ENCODE assay signal across 28 cellular contexts in the genomic region with DNA sequence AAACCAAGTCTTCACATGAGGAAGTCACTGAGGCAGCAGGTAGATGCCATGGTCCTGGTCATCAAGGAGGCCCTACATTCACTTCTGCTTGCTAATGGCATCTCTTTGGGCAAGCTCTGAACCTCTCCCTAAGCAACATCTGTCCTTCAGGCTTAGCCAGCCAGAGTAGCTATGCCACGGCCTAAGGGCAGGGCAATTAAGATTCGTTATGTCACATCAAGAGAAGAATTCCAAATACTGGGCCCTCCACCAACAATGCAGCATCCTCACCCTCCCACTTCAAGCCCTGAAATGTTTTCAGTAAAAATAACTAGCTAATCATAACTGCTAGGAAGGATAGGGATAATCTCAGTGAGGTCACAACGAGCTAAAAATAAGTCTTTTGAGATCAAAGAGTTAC.
"Had no signal": no experiment of that assay in that cellular context is flagged by ENCODE, and none has a peak within 500 bp of the region (broad histone marks: within the 10 kb centered on the region; RNA-seq: fewer than 3 reads in every experiment).

No MANE protein-coding gene starts in this region.

- H3K4me1 Mint-ChIP-seq: activated B cell treated with CpG ODN at 0.5 μM for 24 hours; activated CD4-positive, alpha-beta T cell treated with anti-CD3 and anti-CD28 coated beads, Interleukin-2, amount 10 ng/mL, durations not matched to agents 24 days and 14 days; activated CD8-positive, alpha-beta memory T cell treated with anti-CD3 and anti-CD28 coated beads, Interleukin-2, amount 10 ng/mL, durations not matched to agents 7 days and 5 days; activated naive CD8-positive, alpha-beta T cell treated with anti-CD3 and anti-CD28 coated beads, Interleukin-2, amount 50 U/mL, for 24 hours; brain; T-helper 17 cell had no signal

- H3K4me1 ChIP-seq: ascending aorta had no signal

- H3K9me3 ChIP-seq: ascending aorta had no signal

- H3K4me3 ChIP-seq: ascending aorta had no signal

- H3K9me3 Mint-ChIP-seq: activated B cell treated with CpG ODN at 0.5 μM for 24 hours; activated naive CD4-positive, alpha-beta T cell treated with anti-CD3 and anti-CD28 coated beads, Interleukin-2, amount 50 U/mL, for 72 hours; activated naive CD8-positive, alpha-beta T cell treated with anti-CD3 and anti-CD28 coated beads, Interleukin-2, amount 50 U/mL, for 24 hours; activated T-cell treated with anti-CD3 and anti-CD28 coated beads, Interleukin-2, amount 50 U/mL, for 24 hours; activated T-helper 1 cell treated with anti-CD3 and anti-CD28 coated beads, Interleukin-12 subunit alpha, Interleukin-12 subunit beta, Interleukin-2, Interleukin-4 antibody, amounts not matched to agents 30 ng/mL and 10 ng/mL and 1 ng/mL, durations not matched to agents 14 hours and 24 hours and 36 hours had no signal

- H3K27me3 Mint-ChIP-seq: activated B cell treated with CpG ODN at 0.5 μM for 24 hours; activated CD4-positive, alpha-beta T cell treated with anti-CD3 and anti-CD28 coated beads, Interleukin-2, amount 10 ng/mL, durations not matched to agents 24 days and 14 days; activated CD8-positive, alpha-beta memory T cell treated with anti-CD3 and anti-CD28 coated beads, Interleukin-2, amount 10 ng/mL, durations not matched to agents 7 days and 5 days; activated naive CD8-positive, alpha-beta T cell treated with anti-CD3 and anti-CD28 coated beads, Interleukin-2, amount 50 U/mL, for 24 hours; brain; T-helper 17 cell had no signal

- H3K27me3 ChIP-seq: ascending aorta had no signal

- ATAC-seq: activated CD8-positive, alpha-beta memory T cell treated with anti-CD3 and anti-CD28 coated beads, Interleukin-2, amount 10 ng/mL, durations not matched to agents 7 days and 5 days; activated naive CD4-positive, alpha-beta T cell treated with anti-CD3 and anti-CD28 coated beads, Interleukin-2, amount 50 U/mL, for 72 hours; activated naive CD8-positive, alpha-beta T cell treated with anti-CD3 and anti-CD28 coated beads, Interleukin-2, amount 50 U/mL, for 24 hours; Panc1; Right ventricle myocardium inferior; T-helper 17 cell had no signal

- H3K27ac Mint-ChIP-seq: activated B cell treated with CpG ODN at 0.5 μM for 24 hours; activated CD4-positive, alpha-beta T cell treated with anti-CD3 and anti-CD28 coated beads, Interleukin-2, amount 10 ng/mL, durations not matched to agents 24 days and 14 days; activated CD8-positive, alpha-beta memory T cell treated with anti-CD3 and anti-CD28 coated beads, Interleukin-2, amount 10 ng/mL, durations not matched to agents 7 days and 5 days; activated naive CD4-positive, alpha-beta T cell treated with anti-CD3 and anti-CD28 coated beads, Interleukin-2, amount 50 U/mL, for 72 hours; activated naive CD8-positive, alpha-beta T cell treated with anti-CD3 and anti-CD28 coated beads, Interleukin-2, amount 50 U/mL, for 24 hours; activated T-cell treated with anti-CD3 and anti-CD28 coated beads, Interleukin-2, amount 50 U/mL, for 24 hours; activated T-helper 1 cell treated with anti-CD3 and anti-CD28 coated beads, Interleukin-12 subunit alpha, Interleukin-12 subunit beta, Interleukin-2, Interleukin-4 antibody, amounts not matched to agents 30 ng/mL and 10 ng/mL and 1 ng/mL, durations not matched to agents 14 hours and 24 hours and 36 hours; brain; T-helper 17 cell had no signal

- H3K4me3 Mint-ChIP-seq: activated B cell treated with CpG ODN at 0.5 μM for 24 hours; activated CD4-positive, alpha-beta T cell treated with anti-CD3 and anti-CD28 coated beads, Interleukin-2, amount 10 ng/mL, durations not matched to agents 24 days and 14 days; activated CD8-positive, alpha-beta memory T cell treated with anti-CD3 and anti-CD28 coated beads, Interleukin-2, amount 10 ng/mL, durations not matched to agents 7 days and 5 days; activated naive CD8-positive, alpha-beta T cell treated with anti-CD3 and anti-CD28 coated beads, Interleukin-2, amount 50 U/mL, for 24 hours; activated T-cell treated with anti-CD3 and anti-CD28 coated beads, Interleukin-2, amount 50 U/mL, for 24 hours; activated T-helper 1 cell treated with anti-CD3 and anti-CD28 coated beads, Interleukin-12 subunit alpha, Interleukin-12 subunit beta, Interleukin-2, Interleukin-4 antibody, amounts not matched to agents 30 ng/mL and 10 ng/mL and 1 ng/mL, durations not matched to agents 14 hours and 24 hours and 36 hours; brain; T-helper 17 cell had no signal

- H3K27ac ChIP-seq: ascending aorta had no signal

- H3K36me3 Mint-ChIP-seq: activated CD8-positive, alpha-beta memory T cell treated with anti-CD3 and anti-CD28 coated beads, Interleukin-2, amount 10 ng/mL, durations not matched to agents 7 days and 5 days; activated naive CD4-positive, alpha-beta T cell treated with anti-CD3 and anti-CD28 coated beads, Interleukin-2, amount 50 U/mL, for 72 hours; brain had no signal

- DNase-seq: activated B cell treated with CpG ODN at 0.5 μM for 24 hours; activated CD4-positive, alpha-beta T cell treated with anti-CD3 and anti-CD28 coated beads for 1 hour; activated CD4-positive, alpha-beta T cell treated with anti-CD3 and anti-CD28 coated beads, Interleukin-2, amount 10 ng/mL, durations not matched to agents 24 days and 14 days; activated CD4-positive, alpha-beta T cell treated with anti-CD3 and anti-CD28 coated beads, Interleukin-2, amount 50 U/mL, for 48 hours; activated CD8-positive, alpha-beta memory T cell treated with anti-CD3 and anti-CD28 coated beads, Interleukin-2, amount 10 ng/mL, durations not matched to agents 7 days and 5 days; activated effector memory CD4-positive, alpha-beta T cell treated with Interleukin-2 at 50 U/mL for 16 hours; activated naive CD4-positive, alpha-beta T cell; activated naive CD8-positive, alpha-beta T cell treated with anti-CD3 and anti-CD28 coated beads, Interleukin-2, amount 50 U/mL, for 24 hours; activated T-cell treated with anti-CD3 and anti-CD28 coated beads, Interleukin-2, amount 50 U/mL, for 24 hours; amniotic stem cell; KG1; NCI-H1092; NCI-H2029; NCI-H2107; NCI-H345; NCI-H510A; NCI-H526 treated with DMSO at 0.1 percent for 48 hours; NCI-H82; OCI-M1; RPMI8226; T-helper 17 cell; T-helper 9 cell had no signal

- H3K36me3 ChIP-seq: ascending aorta had no signal
